ENCODE assay signal across 2 cellular contexts in genomic region chr10:59895629-59896116, GRCh38.
TF ChIP-seq lines count a peak whose summit lies in the region.

No MANE protein-coding gene starts in this region.

TF ChIP-seq in H1, 55 proteins besides CTCF, POLR2A, EP300 and RAD21:
- TF ChIP-seq SRF (IDR thresholded peaks at IDR 0.05; ENCODE audit: low read depth, low read length) (no peak), HDAC6 (IDR thresholded peaks at IDR 0.05; ENCODE audit: low read depth, low read length) (no peak), SIX5 (IDR thresholded peaks at IDR 0.05; ENCODE audit: low read depth, low read length) (no peak), FOSL1 (IDR thresholded peaks at IDR 0.05; ENCODE audit: insufficient read depth, low read depth, low read length) (no peak), YY1 (IDR thresholded peaks at IDR 0.05; ENCODE audit: low read depth, low read length) (no peak), NANOG (IDR thresholded peaks at IDR 0.05; ENCODE audit: insufficient read depth, low read depth, low read length, poor library complexity, severe bottlenecking) (no peak), ASH2L (IDR thresholded peaks at IDR 0.05; ENCODE audit: low read length) (no peak), RNF2 (IDR thresholded peaks at IDR 0.05; ENCODE audit: borderline replicate concordance, low read depth, low read length, missing control alignments, poor library complexity, severe bottlenecking) (no peak), RBBP5 (IDR thresholded peaks at IDR 0.05; ENCODE audit: borderline replicate concordance, low read depth, low read length) (no peak), USF2 (IDR thresholded peaks at IDR 0.05; ENCODE audit: low read length) (no peak), EZH2 (IDR thresholded peaks at IDR 0.05; ENCODE audit: low read depth, low read length, severe bottlenecking) (no peak), CHD2 (IDR thresholded peaks at IDR 0.05; ENCODE audit: low read length) (no peak), CREB1 (IDR thresholded peaks at IDR 0.05) (no peak), NRF1 (IDR thresholded peaks at IDR 0.05; ENCODE audit: low read depth, low read length) (no peak), BACH1 (IDR thresholded peaks at IDR 0.05; ENCODE audit: low read length) (no peak), TCF12 (IDR thresholded peaks at IDR 0.05; ENCODE audit: low read depth, low read length) (no peak)
- TF ChIP-seq, protein P1, sequence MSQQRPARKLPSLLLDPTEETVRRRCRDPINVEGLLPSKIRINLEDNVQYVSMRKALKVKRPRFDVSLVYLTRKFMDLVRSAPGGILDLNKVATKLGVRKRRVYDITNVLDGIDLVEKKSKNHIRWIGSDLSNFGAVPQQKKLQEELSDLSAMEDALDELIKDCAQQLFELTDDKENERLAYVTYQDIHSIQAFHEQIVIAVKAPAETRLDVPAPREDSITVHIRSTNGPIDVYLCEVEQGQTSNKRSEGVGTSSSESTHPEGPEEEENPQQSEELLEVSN (IDR thresholded peaks at IDR 0.05), result no peak
- TF ChIP-seq, protein P2, sequence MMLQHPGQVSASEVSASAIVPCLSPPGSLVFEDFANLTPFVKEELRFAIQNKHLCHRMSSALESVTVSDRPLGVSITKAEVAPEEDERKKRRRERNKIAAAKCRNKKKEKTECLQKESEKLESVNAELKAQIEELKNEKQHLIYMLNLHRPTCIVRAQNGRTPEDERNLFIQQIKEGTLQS (IDR thresholded peaks at IDR 0.05; ENCODE audit: insufficient read depth, low read depth, low read length), result no peak

TF ChIP-seq in HepG2, 621 proteins besides CTCF, POLR2A, EP300 and RAD21 (continues in another document):
- no peak for TF ChIP-seq CBX1 (IDR thresholded peaks at IDR 0.05; ENCODE audit: low read depth)
- TF ChIP-seq NFE2 (CRISPR knock-in tag; IDR thresholded peaks at IDR 0.05), result no peak
- 0 out of 2 replicates have a peak, but pooled peaks have one; percentile 56 for TF ChIP-seq SPEN (CRISPR knock-in tag; IDR thresholded peaks at IDR 0.05; ENCODE audit: low read depth)
- no peak for TF ChIP-seq MLLT10 (CRISPR knock-in tag; IDR thresholded peaks at IDR 0.05)
- TF ChIP-seq SSRP1 (CRISPR knock-in tag; IDR thresholded peaks at IDR 0.05), result no peak
- TF ChIP-seq ZNF446 (CRISPR knock-in tag; IDR thresholded peaks at IDR 0.05), result no peak
- 0 out of 2 replicates have a peak, but pooled peaks have one; percentile 46 for TF ChIP-seq SP5 (CRISPR knock-in tag; IDR thresholded peaks at IDR 0.05; ENCODE audit: borderline replicate concordance, low read depth)
- TF ChIP-seq, protein P3, sequence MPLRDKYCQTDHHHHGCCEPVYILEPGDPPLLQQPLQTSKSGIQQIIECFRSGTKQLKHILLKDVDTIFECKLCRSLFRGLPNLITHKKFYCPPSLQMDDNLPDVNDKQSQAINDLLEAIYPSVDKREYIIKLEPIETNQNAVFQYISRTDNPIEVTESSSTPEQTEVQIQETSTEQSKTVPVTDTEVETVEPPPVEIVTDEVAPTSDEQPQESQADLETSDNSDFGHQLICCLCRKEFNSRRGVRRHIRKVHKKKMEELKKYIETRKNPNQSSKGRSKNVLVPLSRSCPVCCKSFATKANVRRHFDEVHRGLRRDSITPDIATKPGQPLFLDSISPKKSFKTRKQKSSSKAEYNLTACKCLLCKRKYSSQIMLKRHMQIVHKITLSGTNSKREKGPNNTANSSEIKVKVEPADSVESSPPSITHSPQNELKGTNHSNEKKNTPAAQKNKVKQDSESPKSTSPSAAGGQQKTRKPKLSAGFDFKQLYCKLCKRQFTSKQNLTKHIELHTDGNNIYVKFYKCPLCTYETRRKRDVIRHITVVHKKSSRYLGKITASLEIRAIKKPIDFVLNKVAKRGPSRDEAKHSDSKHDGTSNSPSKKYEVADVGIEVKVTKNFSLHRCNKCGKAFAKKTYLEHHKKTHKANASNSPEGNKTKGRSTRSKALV (CRISPR knock-in tag; IDR thresholded peaks at IDR 0.05), result 0 out of 2 replicates have a peak, but pooled peaks have one; percentile 58
- TF ChIP-seq FOXJ3 (CRISPR knock-in tag; IDR thresholded peaks at IDR 0.05; ENCODE audit: borderline replicate concordance), result peak; percentile 84; the same call in 1 of the 2 replicates
- TF ChIP-seq ZHX2 (IDR thresholded peaks at IDR 0.05; ENCODE audit: low read depth), result no peak
- no peak for TF ChIP-seq ZHX2 (CRISPR knock-in tag; IDR thresholded peaks at IDR 0.05; ENCODE audit: borderline replicate concordance)
- no peak for TF ChIP-seq SAFB2 (CRISPR knock-in tag; IDR thresholded peaks at IDR 0.05; ENCODE audit: borderline replicate concordance, low read depth)
- peak; percentile 48 for TF ChIP-seq NCOA2 (CRISPR knock-in tag; IDR thresholded peaks at IDR 0.05)
- peak; percentile 70; the same call in 1 of the 2 replicates for TF ChIP-seq ZNF331 (CRISPR knock-in tag; IDR thresholded peaks at IDR 0.05)
- TF ChIP-seq, protein P4, sequence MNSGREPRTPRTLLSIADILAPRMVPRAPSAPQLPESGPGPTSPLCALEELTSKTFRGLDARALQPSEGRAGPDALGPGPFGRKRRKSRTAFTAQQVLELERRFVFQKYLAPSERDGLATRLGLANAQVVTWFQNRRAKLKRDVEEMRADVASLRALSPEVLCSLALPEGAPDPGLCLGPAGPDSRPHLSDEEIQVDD (CRISPR knock-in tag; IDR thresholded peaks at IDR 0.05; ENCODE audit: borderline replicate concordance), result no peak
- no peak for TF ChIP-seq THAP8 (CRISPR knock-in tag; IDR thresholded peaks at IDR 0.05; ENCODE audit: borderline replicate concordance)
- peak; percentile 66; the same call in 1 of the 2 replicates for TF ChIP-seq KMT2A (CRISPR knock-in tag; IDR thresholded peaks at IDR 0.05)
- 0 out of 2 replicates have a peak, but pooled peaks have one; percentile 16 for TF ChIP-seq PRDM10 (CRISPR knock-in tag; IDR thresholded peaks at IDR 0.05; ENCODE audit: low read depth)
- no peak for TF ChIP-seq ZNF558 (CRISPR knock-in tag; IDR thresholded peaks at IDR 0.05; ENCODE audit: borderline replicate concordance)
- TF ChIP-seq SIN3A (IDR thresholded peaks at IDR 0.05; ENCODE audit: borderline replicate concordance, low read depth, low read length), result no peak
- TF ChIP-seq ZBTB39 (CRISPR knock-in tag; IDR thresholded peaks at IDR 0.05), result no peak
- TF ChIP-seq ELF1 (CRISPR knock-in tag; IDR thresholded peaks at IDR 0.05), result no peak
- 0 out of 2 replicates have a peak, but pooled peaks have one; percentile 52 for TF ChIP-seq ZNF44 (CRISPR knock-in tag; IDR thresholded peaks at IDR 0.05)
- no peak for TF ChIP-seq ZKSCAN5 (CRISPR knock-in tag; IDR thresholded peaks at IDR 0.05)
- no peak for TF ChIP-seq PRPF4 (IDR thresholded peaks at IDR 0.05; ENCODE audit: low read depth, low read length, poor library complexity, severe bottlenecking)
- no peak for TF ChIP-seq ZNF20 (CRISPR knock-in tag; IDR thresholded peaks at IDR 0.05)
- no peak for TF ChIP-seq HMGXB3 (CRISPR knock-in tag; IDR thresholded peaks at IDR 0.05; ENCODE audit: borderline replicate concordance)
- TF ChIP-seq ZFY (CRISPR knock-in tag; IDR thresholded peaks at IDR 0.05), result peak; percentile 61
- peak; percentile 43 for TF ChIP-seq MED1 (CRISPR knock-in tag; IDR thresholded peaks at IDR 0.05)
